Comparison of ENCODE assay signal across 10 cellular contexts in the genomic region with DNA sequence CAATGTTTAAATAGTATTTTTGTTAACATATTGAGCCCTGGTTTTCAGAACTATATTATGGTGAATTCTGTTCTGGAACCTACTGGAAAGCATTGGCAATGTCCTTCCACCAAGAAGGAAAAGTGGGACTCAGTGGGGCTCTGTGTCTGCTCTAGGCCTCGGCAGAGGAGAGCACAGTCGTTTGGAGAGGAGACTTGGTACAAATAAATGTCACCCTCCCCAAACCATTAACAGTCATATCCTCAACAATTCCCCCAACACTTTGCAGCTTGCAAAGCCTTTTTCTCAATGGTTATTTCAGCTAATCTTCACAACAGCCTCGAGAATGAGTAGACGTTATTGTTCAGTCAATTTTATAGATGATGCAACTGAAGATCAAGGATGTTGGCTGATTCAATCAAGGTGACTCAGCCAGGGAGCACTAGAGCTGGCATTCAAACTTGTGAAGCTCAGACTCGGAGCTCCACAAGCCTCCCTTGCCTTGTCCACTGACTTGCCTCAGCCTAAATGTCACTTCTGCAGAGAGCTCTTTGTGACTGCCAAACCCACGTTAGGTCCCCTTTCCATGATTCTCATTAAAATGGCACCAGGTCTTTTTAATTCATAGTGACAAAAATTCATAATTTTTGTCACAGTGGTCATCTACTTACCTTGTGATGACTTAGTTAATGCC.
DNase-seq lines count a peak whose midpoint lies in the region; ATAC-seq and TF ChIP-seq lines count a peak whose summit lies in the region.
"Had no signal": no experiment of that assay in that cellular context is flagged by ENCODE, and none has a peak within 500 bp of the region (broad histone marks: within the 10 kb centered on the region; RNA-seq: fewer than 3 reads in every experiment).

No MANE protein-coding gene starts in this region.

- TF ChIP-seq CTCF in HEK293 (tag by site-specific recombination; IDR thresholded peaks at IDR 0.05): no peak
- TF ChIP-seq CTCF in coronary artery (IDR thresholded peaks at IDR 0.05): no peak

- H3K27ac Mint-ChIP-seq in activated naive CD4-positive, alpha-beta T cell treated with anti-CD3 and anti-CD28 coated beads, Interleukin-2, amount 50 U/mL, for 72 hours: no peak overlapping the region

- H3K36me3 ChIP-seq in HEK293 (ENCODE audit: control insufficient read depth in 2 of 2, insufficient read depth in 1 of 2, low read length in 2 of 2): no peaks in the 10 kb centered on the region

- CTCF ChIA-PET in HEK293 (lab: Yijun Ruan, JAX): interaction anchor here (0.6 kb wide), 1 partner anchor 36 kb away, joined by 3 read pairs; no protein-coding TSS in a partner anchor

- no peaks in the 10 kb centered on the region for H3K9me3 ChIP-seq in HEK293 (ENCODE audit: control insufficient read depth, insufficient read depth, low read depth, low read length)

- H3K4me3 ChIP-seq in HEK293 (ENCODE audit: low read depth, low read length): no peak overlapping the region
- H3K4me3 ChIP-seq in coronary artery: no peak overlapping the region

- peaks cover 5 to 7% of the 10 kb centered on the region in 2 donors for H3K36me3 Mint-ChIP-seq in activated naive CD4-positive, alpha-beta T cell treated with anti-CD3 and anti-CD28 coated beads, Interleukin-2, amount 50 U/mL, for 72 hours

- H3K27ac ChIP-seq in HEK293 (ENCODE audit: extremely low read depth, low read depth, low read length): no peak overlapping the region
- no peak overlapping the region for H3K27ac ChIP-seq in coronary artery
- H3K27ac ChIP-seq: KMS-11 had no signal

- DNase-seq in AG20443 (ENCODE audit: low spot score): peak; percentile 85
- DNase-seq in activated naive CD4-positive, alpha-beta T cell treated with anti-CD3 and anti-CD28 coated beads, Interleukin-2, amount 50 U/mL, for 72 hours (ENCODE audit: low spot score in 2 of 2): no peak
- DNase-seq in foreskin melanocyte: peak; percentile 10
- no peak for DNase-seq in NCI-H82 (lab: John Stamatoyannopoulos, UW)
- no peak for DNase-seq in coronary artery (ENCODE audit: low spot score)
- DNase-seq in NCI-H1417 treated with DMSO at 0.1 percent for 48 hours (lab: John Stamatoyannopoulos, UW): no peak
- DNase-seq: cortex of kidney had no signal

- POLR2A ChIA-PET in HEK293 (lab: Yijun Ruan, JAX): no interaction called here

- ATAC-seq in activated naive CD4-positive, alpha-beta T cell treated with anti-CD3 and anti-CD28 coated beads, Interleukin-2, amount 50 U/mL, for 72 hours: peak; percentile 91 to 92
- ATAC-seq in HG02642 (IDR thresholded peaks at IDR 0.05; ENCODE audit: poor library complexity, unreplicated experiment): no peak

- H3K4me1 ChIP-seq in HEK293 (ENCODE audit: control insufficient read depth, insufficient read depth, low read length): no peaks in the 10 kb centered on the region

- peaks cover 6 to 7% of the 10 kb centered on the region in 2 donors for H3K9me3 Mint-ChIP-seq in activated naive CD4-positive, alpha-beta T cell treated with anti-CD3 and anti-CD28 coated beads, Interleukin-2, amount 50 U/mL, for 72 hours

TF ChIP-seq in HEK293, 187 proteins besides CTCF, POLR2A, EP300 and RAD21 (continues in another document):
- TF ChIP-seq ZIC2 (tag by site-specific recombination; IDR thresholded peaks at IDR 0.05): no peak
- no peak for TF ChIP-seq ZNF561 (tag by site-specific recombination; IDR thresholded peaks at IDR 0.05; ENCODE audit: borderline replicate concordance)
- no peak for TF ChIP-seq ZNF624 (tag by site-specific recombination; IDR thresholded peaks at IDR 0.05)
- TF ChIP-seq, protein P1, sequence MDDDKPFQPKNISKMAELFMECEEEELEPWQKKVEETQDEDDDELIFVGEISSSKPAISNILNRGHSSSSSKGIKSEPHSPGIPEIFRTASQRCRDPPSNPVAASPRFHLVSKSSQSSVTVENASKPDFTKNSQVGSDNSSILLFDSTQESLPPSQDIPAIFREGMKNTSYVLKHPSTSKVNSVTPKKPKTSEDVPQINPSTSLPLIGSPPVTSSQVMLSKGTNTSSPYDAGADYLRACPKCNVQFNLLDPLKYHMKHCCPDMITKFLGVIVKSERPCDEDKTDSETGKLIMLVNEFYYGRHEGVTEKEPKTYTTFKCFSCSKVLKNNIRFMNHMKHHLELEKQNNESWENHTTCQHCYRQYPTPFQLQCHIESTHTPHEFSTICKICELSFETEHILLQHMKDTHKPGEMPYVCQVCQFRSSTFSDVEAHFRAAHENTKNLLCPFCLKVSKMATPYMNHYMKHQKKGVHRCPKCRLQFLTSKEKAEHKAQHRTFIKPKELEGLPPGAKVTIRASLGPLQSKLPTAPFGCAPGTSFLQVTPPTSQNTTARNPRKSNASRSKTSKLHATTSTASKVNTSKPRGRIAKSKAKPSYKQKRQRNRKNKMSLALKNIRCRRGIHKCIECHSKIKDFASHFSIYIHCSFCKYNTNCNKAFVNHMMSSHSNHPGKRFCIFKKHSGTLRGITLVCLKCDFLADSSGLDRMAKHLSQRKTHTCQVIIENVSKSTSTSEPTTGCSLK (tag by site-specific recombination; IDR thresholded peaks at IDR 0.05): no peak
- no peak for TF ChIP-seq ATF2 (tag by site-specific recombination; IDR thresholded peaks at IDR 0.05; ENCODE audit: low read depth)
- no peak for TF ChIP-seq ZNF654 (tag by site-specific recombination; IDR thresholded peaks at IDR 0.05; ENCODE audit: low read depth)
- TF ChIP-seq ZNF600 (tag by site-specific recombination; IDR thresholded peaks at IDR 0.05): no peak
- peak; percentile 71 for TF ChIP-seq ZNF335 (tag by site-specific recombination; conservative IDR thresholded peaks at IDR 0.05)
- TF ChIP-seq ZBTB11 (tag by site-specific recombination; conservative IDR thresholded peaks at IDR 0.05; ENCODE audit: low read depth): no peak
- TF ChIP-seq OSR2 (tag by site-specific recombination; IDR thresholded peaks at IDR 0.05): no peak
- TF ChIP-seq ZNF248 (tag by site-specific recombination; IDR thresholded peaks at IDR 0.05): no peak
- TF ChIP-seq ZNF211 (tag by site-specific recombination; IDR thresholded peaks at IDR 0.05; ENCODE audit: low read depth): no peak
- TF ChIP-seq GLI2 (tag by site-specific recombination; IDR thresholded peaks at IDR 0.05; ENCODE audit: borderline replicate concordance, low read depth): no peak
- peak; percentile 66 for TF ChIP-seq ZBTB17 (tag by site-specific recombination; IDR thresholded peaks at IDR 0.05)
- TF ChIP-seq MZF1 (tag by site-specific recombination; IDR thresholded peaks at IDR 0.05; ENCODE audit: borderline replicate concordance): no peak
- TF ChIP-seq ZNF175 (tag by site-specific recombination; IDR thresholded peaks at IDR 0.05): no peak
- no peak for TF ChIP-seq ZNF404 (tag by site-specific recombination; IDR thresholded peaks at IDR 0.05)

Comparison
In these comparisons a context has a peak if more than half of its experiments do, and no peak if none do; other contexts are left out.
1. DNase-seq: peak in AG20443 (single experiment) and foreskin melanocyte (single experiment); none in activated naive CD4-positive, alpha-beta T cell treated with anti-CD3 and anti-CD28 coated beads, Interleukin-2, amount 50 U/mL, for 72 hours (0 of 2), NCI-H82 (single experiment), coronary artery (single experiment) and NCI-H1417 treated with DMSO at 0.1 percent for 48 hours (single experiment).